11 cellular contexts compared by ENCODE assay signal in the genomic region with DNA sequence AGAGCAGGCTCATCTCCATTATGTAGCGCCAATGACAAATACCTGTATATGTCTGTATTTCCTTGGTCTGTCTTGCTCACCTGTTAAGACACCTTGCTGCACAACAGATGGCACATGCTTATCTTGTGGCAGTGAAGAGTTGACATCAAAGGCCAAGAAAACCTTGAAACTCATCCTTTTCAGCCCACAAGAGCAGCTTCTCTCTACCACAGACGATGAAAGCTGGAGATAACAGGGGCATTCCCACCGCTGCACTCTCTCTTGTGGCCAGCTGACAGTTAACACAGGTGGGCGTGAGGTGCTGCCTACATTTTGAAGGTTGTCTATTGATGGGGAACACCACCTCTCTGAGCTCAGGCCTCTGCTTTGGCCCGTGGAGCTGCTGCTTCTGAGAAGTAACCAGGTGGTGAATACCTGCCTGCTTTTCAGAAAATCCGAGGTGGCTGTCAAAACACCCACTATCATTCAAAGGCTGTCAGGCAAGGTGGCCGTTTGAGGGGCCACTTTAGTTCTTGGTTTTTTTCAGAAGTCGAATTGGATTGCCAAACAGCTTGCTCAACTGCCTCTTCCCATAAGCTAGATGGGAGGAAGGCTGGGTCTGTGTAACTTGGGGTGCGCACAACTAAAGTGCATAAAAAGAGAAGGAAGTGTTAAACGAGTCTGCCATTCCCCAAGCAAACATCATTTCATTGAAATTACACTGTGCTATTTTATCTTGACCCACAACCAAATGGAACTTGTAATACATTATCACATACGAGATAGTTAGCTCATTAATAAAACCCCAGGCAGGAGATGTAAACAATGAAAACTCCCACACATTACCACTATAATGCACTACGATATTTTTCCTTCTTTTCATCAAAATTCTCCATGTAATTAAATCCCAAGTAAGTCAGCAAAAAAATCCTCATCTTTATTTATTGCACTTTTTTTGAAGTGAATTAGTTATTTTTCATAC.
A peak's percentile ranks its signal among the peaks of the same experiment; 100 is the strongest.
DNase-seq lines count a peak whose midpoint lies in the region; ATAC-seq and TF ChIP-seq lines count a peak whose summit lies in the region.
"Had no signal": no experiment of that assay in that cellular context is flagged by ENCODE, and none has a peak within 500 bp of the region (broad histone marks: within the 10 kb centered on the region; RNA-seq: fewer than 3 reads in every experiment).

No MANE protein-coding gene starts in this region.

- H3K27me3 ChIP-seq in left lung: no peaks in the 10 kb centered on the region
- H3K27me3 ChIP-seq: neutrophil had no signal

- H3K4me1 Mint-ChIP-seq in activated T-cell treated with anti-CD3 and anti-CD28 coated beads, Interleukin-2, amount 50 U/mL, for 72 hours (ENCODE audit: low read depth): peaks cover 14% of the 10 kb centered on the region
- H3K4me1 Mint-ChIP-seq in nephron progenitor cell (peaks cover 11% of the 10 kb centered on the region), progenitor cell of endocrine pancreas (ENCODE audit: low read depth) (peaks cover 4% of the 10 kb centered on the region)

- ATAC-seq in GM21717 (IDR thresholded peaks at IDR 0.05; ENCODE audit: unreplicated experiment) (peak; percentile 88), left lung (no peak), GM21723 (IDR thresholded peaks at IDR 0.05; ENCODE audit: unreplicated experiment) (no peak)
- ATAC-seq in activated T-cell treated with anti-CD3 and anti-CD28 coated beads, Interleukin-2, amount 50 U/mL, for 72 hours (replicated peaks in 1 of 2): peak; percentile 80 to 94

- no peaks in the 10 kb centered on the region for H3K9me3 ChIP-seq in left lung
- H3K9me3 ChIP-seq: neutrophil had no signal

- H3K9me3 Mint-ChIP-seq in activated T-cell treated with anti-CD3 and anti-CD28 coated beads, Interleukin-2, amount 50 U/mL, for 72 hours: peaks cover 0 to 3% of the 10 kb centered on the region in 2 donors
- H3K9me3 Mint-ChIP-seq in nephron progenitor cell (peaks cover 4% of the 10 kb centered on the region), progenitor cell of endocrine pancreas (ENCODE audit: low read depth) (peaks cover 3% of the 10 kb centered on the region)

- no peaks in the 10 kb centered on the region for H3K4me1 ChIP-seq in left lung

- no peak overlapping the region for H3K4me3 Mint-ChIP-seq in activated T-cell treated with anti-CD3 and anti-CD28 coated beads, Interleukin-2, amount 50 U/mL, for 72 hours
- H3K4me3 Mint-ChIP-seq in nephron progenitor cell (no peak overlapping the region), progenitor cell of endocrine pancreas (ENCODE audit: low read depth) (no peak overlapping the region)

- H3K36me3 Mint-ChIP-seq in activated T-cell treated with anti-CD3 and anti-CD28 coated beads, Interleukin-2, amount 50 U/mL, for 72 hours (ENCODE audit: insufficient read depth in 2 of 2): no peaks in the 10 kb centered on the region
- H3K36me3 Mint-ChIP-seq in nephron progenitor cell (ENCODE audit: low read depth) (no peaks in the 10 kb centered on the region), progenitor cell of endocrine pancreas (ENCODE audit: insufficient read depth) (peaks cover 2% of the 10 kb centered on the region)

- H3K4me3 ChIP-seq in left lung: no peak overlapping the region

- no peaks in the 10 kb centered on the region for H3K36me3 ChIP-seq in left lung
- H3K36me3 ChIP-seq: neutrophil, WERI-Rb-1 had no signal

- DNase-seq in MV-4-11 (lab: John Stamatoyannopoulos, UW) (peak; percentile 8), nephron progenitor cell (no peak), left lung (no peak), progenitor cell of endocrine pancreas (ENCODE audit: low spot score, unreplicated experiment) (no peak)
- DNase-seq in activated T-cell treated with anti-CD3 and anti-CD28 coated beads, Interleukin-2, amount 50 U/mL, for 72 hours: peak; percentile 37 to 54
- DNase-seq in stimulated activated CD8-positive, alpha-beta memory T cell treated with anti-CD3 and anti-CD28 coated beads, Interleukin-15, amount 100 ng/mL, for 48 hours (ENCODE audit: low read depth in 2 of 2): peak; percentile 9 to 24
- DNase-seq: HCEC 1CT, WERI-Rb-1 had no signal

- intact Hi-C loops in left lung (cut with DNase I): no loop called here

- TF ChIP-seq CTCF in nephron progenitor cell (IDR thresholded peaks at IDR 0.05) (no peak), left lung (IDR thresholded peaks at IDR 0.05) (no peak), progenitor cell of endocrine pancreas (IDR thresholded peaks at IDR 0.05; ENCODE audit: unreplicated experiment) (no peak)

- H3K27me3 Mint-ChIP-seq in activated T-cell treated with anti-CD3 and anti-CD28 coated beads, Interleukin-2, amount 50 U/mL, for 72 hours (ENCODE audit: low read depth): peaks cover 69% of the 10 kb centered on the region
- H3K27me3 Mint-ChIP-seq in nephron progenitor cell (ENCODE audit: low read depth, poor library complexity) (peaks cover 22% of the 10 kb centered on the region), progenitor cell of endocrine pancreas (peaks cover 4% of the 10 kb centered on the region)

- no peak overlapping the region for H3K27ac Mint-ChIP-seq in activated T-cell treated with anti-CD3 and anti-CD28 coated beads, Interleukin-2, amount 50 U/mL, for 72 hours
- H3K27ac Mint-ChIP-seq in nephron progenitor cell: no peak overlapping the region
- H3K27ac Mint-ChIP-seq in progenitor cell of endocrine pancreas: no peak overlapping the region

- H3K27ac ChIP-seq in left lung: no peak overlapping the region
- H3K27ac ChIP-seq: neutrophil, WERI-Rb-1 had no signal

Comparison
In these comparisons a context has a peak if more than half of its experiments do, and no peak if none do; other contexts are left out.
1. ATAC-seq: peak in GM21717 (single experiment) and activated T-cell treated with anti-CD3 and anti-CD28 coated beads, Interleukin-2, amount 50 U/mL, for 72 hours (2 of 2); none in left lung (single experiment) and GM21723 (single experiment).
2. DNase-seq: peak in MV-4-11 (single experiment), activated T-cell treated with anti-CD3 and anti-CD28 coated beads, Interleukin-2, amount 50 U/mL, for 72 hours (2 of 2) and stimulated activated CD8-positive, alpha-beta memory T cell treated with anti-CD3 and anti-CD28 coated beads, Interleukin-15, amount 100 ng/mL, for 48 hours (2 of 2); none in nephron progenitor cell (single experiment), left lung (0 of 2) and progenitor cell of endocrine pancreas (single experiment).